In genomic region chr3:53269888-53270880, GRCh38 we compare ENCODE assay signal across 8 cellular contexts. TPM values are rescaled to one million over a fixed set of nuclear protein-coding genes. Genes with fewer than 3 reads are reported as not detected.
DNase-seq lines count a peak whose midpoint lies in the region; ATAC-seq and TF ChIP-seq lines count a peak whose summit lies in the region.

No MANE protein-coding gene starts in this region.

- DNase-seq in activated CD4-positive, CD25-positive, alpha-beta regulatory T cell (lab: John Stamatoyannopoulos, UW): no peak
- DNase-seq in NCI-H748 (lab: John Stamatoyannopoulos, UW; ENCODE audit: unreplicated experiment) (peak; percentile 78), adrenal gland (peak; percentile 74 to 95 (median 92)), heart left ventricle (peak; percentile 83 to 92 (median 85)), ovary (peak; percentile 73 to 83 (median 80)), activated gamma-delta T cell treated with Interleukin-2 at 50 U/mL for 16 hours (no peak)

- peak overlapping the region; percentile 73 to 97 (median 88) for H3K27ac ChIP-seq in adrenal gland
- H3K27ac ChIP-seq in heart left ventricle: peak overlapping the region; percentile 74 to 95 (median 86)
- H3K27ac ChIP-seq in ovary: peak overlapping the region in 1 of 2 donors; percentile 81

- peak; percentile 62 to 83 for ATAC-seq in activated CD4-positive, CD25-positive, alpha-beta regulatory T cell treated with anti-CD3 and anti-CD28 coated beads, Interleukin-2, amount 50 U/mL, for 24 hours
- ATAC-seq in HG03135 (IDR thresholded peaks at IDR 0.05; ENCODE audit: unreplicated experiment) (peak; percentile 53), heart left ventricle (peak; percentile 95 to 97 (median 95))

- TF ChIP-seq POLR2A in adrenal gland (IDR thresholded peaks at IDR 0.05) (peak in 1 of 2 donors; percentile 71), heart left ventricle (IDR thresholded peaks at IDR 0.05) (peak in 1 of 2 donors; percentile 34), ovary (IDR thresholded peaks at IDR 0.05) (no peak)

- peaks cover 11 to 16% of the 10 kb centered on the region in 2 donors for H3K4me1 ChIP-seq in adrenal gland (replicated peaks in 1 of 2)
- peaks cover 0 to 37% (median 12%) of the 10 kb centered on the region in 12 donors for H3K4me1 ChIP-seq in heart left ventricle
- H3K4me1 ChIP-seq in ovary (ENCODE audit: insufficient read depth): peaks cover 8% of the 10 kb centered on the region

- WGBS in adrenal gland, 4 donors: 29 to 49% (median 36%) methylated on average over 5 to 12 of the region's 12 CpGs
- 25 to 36% (median 28%) methylated on average over 6 to 12 of the region's 12 CpGs for WGBS in heart left ventricle, 4 donors
- 34 to 40% (median 39%) methylated on average over 12 of the region's 12 CpGs for WGBS in ovary, 3 donors

- H3K27me3 ChIP-seq in adrenal gland: no peaks in the 10 kb centered on the region
- H3K27me3 ChIP-seq in heart left ventricle: no peaks in the 10 kb centered on the region
- no peaks in the 10 kb centered on the region for H3K27me3 ChIP-seq in ovary

- H3K4me3 ChIP-seq in adrenal gland (peak overlapping the region in 1 of 4 donors; percentile 17), heart left ventricle (peak overlapping the region in 4 of 12 donors; percentile 8 to 40 (median 26)), ovary (no peak overlapping the region)

- TF ChIP-seq EP300 in ovary (IDR thresholded peaks at IDR 0.05): no peak

- intact Hi-C loops in adrenal gland (cut with DNase I) (no loop called here), heart left ventricle (cut with DNase I) (loop anchor here in 1 of 10 donors (5.0 kb wide), 1 partner anchor 33 kb away; no protein-coding TSS in a partner anchor), ovary (cut with DNase I) (no loop called here)

- H3K9me3 ChIP-seq in adrenal gland (replicated peaks in 1 of 3) (no peaks in the 10 kb centered on the region), heart left ventricle (no peaks in the 10 kb centered on the region), ovary (no peaks in the 10 kb centered on the region)

- H3K36me3 ChIP-seq in adrenal gland (replicated peaks in 1 of 2): no peaks in the 10 kb centered on the region
- H3K36me3 ChIP-seq in heart left ventricle: no peaks in the 10 kb centered on the region
- no peaks in the 10 kb centered on the region for H3K36me3 ChIP-seq in ovary

- peak in 1 of 6 experiments; percentile 8 for TF ChIP-seq CTCF in adrenal gland (IDR thresholded peaks at IDR 0.05)
- TF ChIP-seq CTCF in heart left ventricle (IDR thresholded peaks at IDR 0.05): peak in 2 of 12 donors; percentile 17
- no peak for TF ChIP-seq CTCF in ovary (IDR thresholded peaks at IDR 0.05)

RNA-seq across cellular contexts. Expression of gene TKT, which starts 14.4 kb away (rescaled TPM):
- 100 to 1,000 TPM; 256 to 516 (median 357) TPM for total RNA-seq in adrenal gland
- polyA plus RNA-seq in adrenal gland: 100 to 1,000 TPM; 131 to 253 (median 150) TPM
- total RNA-seq in heart left ventricle: 100 to 1,000 TPM in 1 of 9 donors, 10 to 100 TPM in 8; 20.6 to 111 (median 36.6) TPM
- 100 to 1,000 TPM in 1 of 2 donors, 10 to 100 TPM in 1; 23.8 to 111 TPM for polyA plus RNA-seq in heart left ventricle
- 100 to 1,000 TPM; 109 to 279 (median 230) TPM for total RNA-seq in ovary
- 100 to 1,000 TPM in 1 of 2 donors, 10 to 100 TPM in 1; 62.6 to 208 TPM for polyA plus RNA-seq in ovary

Comparison
In these comparisons a context has a peak if more than half of its experiments do, and no peak if none do; other contexts are left out.
1. DNase-seq: peak in NCI-H748 (single experiment), adrenal gland (7 of 7), heart left ventricle (5 of 5) and ovary (5 of 5); none in activated CD4-positive, CD25-positive, alpha-beta regulatory T cell (0 of 4) and activated gamma-delta T cell treated with Interleukin-2 at 50 U/mL for 16 hours (single experiment).
2. Peak in every context shown above with its lines, with median percentiles within 50 percentile points of each other: ATAC-seq.